Comparison of ENCODE assay signal across 8 cellular contexts in genomic region chr18:35582310-35582682, GRCh38. TPM values are rescaled to one million over a fixed set of nuclear protein-coding genes. Genes with fewer than 3 reads are reported as not detected.
A peak's percentile ranks its signal among the peaks of the same experiment; 100 is the strongest.
DNase-seq lines count a peak whose midpoint lies in the region; TF ChIP-seq lines count a peak whose summit lies in the region.

No MANE protein-coding gene starts in this region.

- TF ChIP-seq EP300 in stomach (IDR thresholded peaks at IDR 0.05) = no peak

- peak overlapping the region; percentile 69 for H3K4me3 Mint-ChIP-seq in activated CD4-positive, alpha-beta memory T cell treated with anti-CD3 and anti-CD28 coated beads for 36 hours

- no peaks in the 10 kb centered on the region for H3K36me3 Mint-ChIP-seq in activated CD4-positive, alpha-beta memory T cell treated with anti-CD3 and anti-CD28 coated beads for 36 hours

- CTCF ChIA-PET in activated CD4-positive, alpha-beta memory T cell treated with anti-CD3 and anti-CD28 coated beads for 36 hours (lab: Charles Lee) = interaction anchor here (0.6 to 1.1 kb wide), 3 partner anchors 175 to 196 kb away, joined by 3 to 5 read pairs (median 3); no protein-coding TSS in a partner anchor

- 3 to 15% (median 6%) methylated on average over 4 of the region's 4 CpGs for WGBS in stomach, 5 donors

- peak overlapping the region; percentile 48 for H3K9ac ChIP-seq in iPS-15b (ENCODE audit: low read depth, low read length)

- no peak for TF ChIP-seq CTCF in stomach (IDR thresholded peaks at IDR 0.05)

- peak overlapping the region; percentile 77 to 92 (median 87) for H3K27ac ChIP-seq in stomach

- no peak for TF ChIP-seq POLR2A in stomach (IDR thresholded peaks at IDR 0.05)

- H3K4me1 Mint-ChIP-seq in activated CD4-positive, alpha-beta memory T cell treated with anti-CD3 and anti-CD28 coated beads for 36 hours (ENCODE audit: low read depth) = peaks cover 25% of the 10 kb centered on the region

- intact Hi-C loops in activated CD4-positive, alpha-beta memory T cell treated with anti-CD3 and anti-CD28 coated beads for 36 hours (cut with micrococcal nuclease) = loop anchor here (1.0 to 5.0 kb wide), 3 partner anchors 35 to 390 kb away; partner anchors contain the start of genes INO80C and RMP24
- intact Hi-C loops in stomach (cut with DNase I; ENCODE audit: low total_unique reads) = no loop called here

- no peaks in the 10 kb centered on the region for H3K36me3 ChIP-seq in iPS-15b (ENCODE audit: control insufficient read depth, insufficient read depth, low read length)
- H3K36me3 ChIP-seq in stomach = no peaks in the 10 kb centered on the region

- H3K27me3 ChIP-seq in iPS-15b (ENCODE audit: control insufficient read depth, insufficient read depth, low read length) (peaks cover 18% of the 10 kb centered on the region), stomach (no peaks in the 10 kb centered on the region)

- H3K9me3 Mint-ChIP-seq in activated CD4-positive, alpha-beta memory T cell treated with anti-CD3 and anti-CD28 coated beads for 36 hours = peaks cover 3% of the 10 kb centered on the region

- H3K4me3 ChIP-seq in iPS-15b (ENCODE audit: low read depth, low read length) (peak overlapping the region; percentile 68), stomach (peak overlapping the region; percentile 66 to 89 (median 76))

- POLR2A ChIA-PET in activated CD4-positive, alpha-beta memory T cell treated with anti-CD3 and anti-CD28 coated beads for 36 hours (lab: Charles Lee) = interaction anchor here (0.8 to 1.9 kb wide), 6 partner anchors 26 to 237 kb away, joined by 3 to 7 read pairs (median 3); partner anchors contain the start of gene INO80C

- DNase-seq in NCI-H345 (lab: John Stamatoyannopoulos, UW) (peak; percentile 29), NCI-H345 treated with DMSO at 0.1 percent for 48 hours (lab: John Stamatoyannopoulos, UW; ENCODE audit: unreplicated experiment) (no peak), stomach (no peak), NCI-H146 treated with DMSO at 0.1 percent for 48 hours (lab: John Stamatoyannopoulos, UW; ENCODE audit: unreplicated experiment) (no peak), NCI-H2196 (lab: John Stamatoyannopoulos, UW; ENCODE audit: unreplicated experiment) (no peak)
- no peak for DNase-seq in activated CD4-positive, alpha-beta memory T cell treated with anti-CD3 and anti-CD28 coated beads for 36 hours
- no peak for DNase-seq in activated CD4-positive, alpha-beta T cell treated with anti-CD3 and anti-CD28 coated beads, Interleukin-2, amount 50 U/mL, for 1 hour

- peaks cover 7% of the 10 kb centered on the region for H3K9me3 ChIP-seq in iPS-15b (ENCODE audit: control insufficient read depth, insufficient read depth, low read length)
- no peaks in the 10 kb centered on the region for H3K9me3 ChIP-seq in stomach

- H3K27me3 Mint-ChIP-seq in activated CD4-positive, alpha-beta memory T cell treated with anti-CD3 and anti-CD28 coated beads for 36 hours = peaks cover 20% of the 10 kb centered on the region

- H3K27ac Mint-ChIP-seq in activated CD4-positive, alpha-beta memory T cell treated with anti-CD3 and anti-CD28 coated beads for 36 hours = peak overlapping the region; percentile 52

- peaks cover 4% of the 10 kb centered on the region for H3K4me1 ChIP-seq in iPS-15b (ENCODE audit: control insufficient read depth, insufficient read depth, low read length)
- peaks cover 17 to 33% (median 26%) of the 10 kb centered on the region in 4 donors for H3K4me1 ChIP-seq in stomach

RNA-seq across cellular contexts. Expression of gene GALNT1, which starts 0.8 kb away (rescaled TPM):
- total RNA-seq in activated CD4-positive, alpha-beta memory T cell treated with anti-CD3 and anti-CD28 coated beads for 36 hours = 10 to 100 TPM; 37.2 to 38.2 TPM
- total RNA-seq in stomach = 10 to 100 TPM; 11.2 to 83.9 (median 30.7) TPM
- 10 to 100 TPM; 12.3 to 14.2 (median 13.4) TPM for polyA plus RNA-seq in stomach
